ENCODE assay signal across 32 cellular contexts in genomic region chr1:195768936-195769335, GRCh38.
"Had no signal": no experiment of that assay in that cellular context is flagged by ENCODE, and none has a peak within 500 bp of the region (broad histone marks: within the 10 kb centered on the region; RNA-seq: fewer than 3 reads in every experiment).

No MANE protein-coding gene starts in this region.

- H3K4me3 ChIP-seq: cardiac muscle cell, colonic mucosa had no signal

- H3K27ac ChIP-seq: cardiac muscle cell, colonic mucosa, KMS-11, RWPE1 had no signal

- H3K27me3 Mint-ChIP-seq: activated CD4-positive, alpha-beta T cell treated with anti-CD3 and anti-CD28 coated beads, Interleukin-2, amount 10 ng/mL, durations not matched to agents 24 days and 14 days; activated CD8-positive, alpha-beta T cell treated with anti-CD3 and anti-CD28 coated beads for 36 hours; central memory CD8-positive, alpha-beta T cell had no signal

- H3K9me3 ChIP-seq: colonic mucosa had no signal

- H3K36me3 ChIP-seq: cardiac muscle cell, colonic mucosa had no signal

- H3K27me3 ChIP-seq: cardiac muscle cell, colonic mucosa had no signal

- H3K4me1 Mint-ChIP-seq: activated CD4-positive, alpha-beta T cell treated with anti-CD3 and anti-CD28 coated beads, Interleukin-2, amount 10 ng/mL, durations not matched to agents 24 days and 14 days; central memory CD8-positive, alpha-beta T cell had no signal

- H3K4me1 ChIP-seq: colonic mucosa had no signal

- H3K4me2 ChIP-seq: KMS-11 had no signal

- H3K36me3 Mint-ChIP-seq: activated naive CD4-positive, alpha-beta T cell treated with anti-CD3 and anti-CD28 coated beads, Interleukin-2, amount 50 U/mL, for 72 hours had no signal

- ATAC-seq: activated CD8-positive, alpha-beta T cell treated with anti-CD3 and anti-CD28 coated beads for 36 hours; activated naive CD4-positive, alpha-beta T cell treated with anti-CD3 and anti-CD28 coated beads, Interleukin-2, amount 50 U/mL, for 72 hours; activated T-cell treated with anti-CD3 and anti-CD28 coated beads, Interleukin-2, amount 50 U/mL, for 72 hours; PC-3; Right ventricle myocardium inferior had no signal

- H3K4me3 Mint-ChIP-seq: activated CD4-positive, alpha-beta T cell treated with anti-CD3 and anti-CD28 coated beads, Interleukin-2, amount 10 ng/mL, durations not matched to agents 24 days and 14 days; activated CD8-positive, alpha-beta T cell treated with anti-CD3 and anti-CD28 coated beads for 36 hours; activated naive CD4-positive, alpha-beta T cell treated with anti-CD3 and anti-CD28 coated beads for 36 hours; activated T-cell treated with anti-CD3 and anti-CD28 coated beads, Interleukin-2, amount 50 U/mL, for 72 hours; central memory CD8-positive, alpha-beta T cell; T-helper 1 cell treated with Interleukin-12 subunit alpha and Interleukin-12 subunit beta and Interleukin-4 antibody, amounts not matched to agents 30 μg/mL and 1 μg/mL, for 36 hours; T-helper 2 cell treated with Interferon-gamma antibody and Interleukin-4, amounts not matched to agents 5 μg/mL and 100 μg/mL, for 36 hours had no signal

- FAIRE-seq: RCC 7860, TTC549 had no signal

- H3K27ac Mint-ChIP-seq: activated CD4-positive, alpha-beta T cell treated with anti-CD3 and anti-CD28 coated beads, Interleukin-2, amount 10 ng/mL, durations not matched to agents 24 days and 14 days; activated CD8-positive, alpha-beta T cell treated with anti-CD3 and anti-CD28 coated beads for 36 hours; activated naive CD4-positive, alpha-beta T cell treated with anti-CD3 and anti-CD28 coated beads for 36 hours; activated naive CD4-positive, alpha-beta T cell treated with anti-CD3 and anti-CD28 coated beads, Interleukin-2, amount 50 U/mL, for 72 hours; activated T-helper 2 cell treated with anti-CD3 and anti-CD28 coated beads, Interferon-gamma antibody, Interleukin-2, Interleukin-4, amounts not matched to agents 10 μg/mL and 5 μg/mL and 100 μg/mL, durations not matched to agents 14 hours and 24 hours and 36 hours; T-helper 1 cell treated with Interleukin-12 subunit alpha and Interleukin-12 subunit beta and Interleukin-4 antibody, amounts not matched to agents 30 μg/mL and 1 μg/mL, for 36 hours; T-helper 2 cell treated with Interferon-gamma antibody and Interleukin-4, amounts not matched to agents 5 μg/mL and 100 μg/mL, for 36 hours had no signal

- H3K9me3 Mint-ChIP-seq: activated CD4-positive, alpha-beta T cell treated with anti-CD3 and anti-CD28 coated beads, Interleukin-2, amount 10 ng/mL, durations not matched to agents 24 days and 14 days; activated naive CD4-positive, alpha-beta T cell treated with anti-CD3 and anti-CD28 coated beads, Interleukin-2, amount 50 U/mL, for 72 hours; activated T-helper 2 cell treated with anti-CD3 and anti-CD28 coated beads, Interferon-gamma antibody, Interleukin-2, Interleukin-4, amounts not matched to agents 10 μg/mL and 5 μg/mL and 100 μg/mL, durations not matched to agents 14 hours and 24 hours and 36 hours; T-helper 1 cell treated with Interleukin-12 subunit alpha and Interleukin-12 subunit beta and Interleukin-4 antibody, amounts not matched to agents 30 μg/mL and 1 μg/mL, for 36 hours; T-helper 2 cell treated with Interferon-gamma antibody and Interleukin-4, amounts not matched to agents 5 μg/mL and 100 μg/mL, for 36 hours had no signal

- DNase-seq: activated CD4-positive, alpha-beta T cell treated with anti-CD3 and anti-CD28 coated beads, Interleukin-2, amount 10 ng/mL, durations not matched to agents 24 days and 14 days; activated CD4-positive, alpha-beta T cell treated with anti-CD3 and anti-CD28 coated beads, Interleukin-2, amount 50 U/mL, for 4 hours; activated CD8-positive, alpha-beta T cell treated with anti-CD3 and anti-CD28 coated beads for 36 hours; activated gamma-delta T cell; activated naive CD4-positive, alpha-beta T cell treated with anti-CD3 and anti-CD28 coated beads for 36 hours; activated T-cell treated with anti-CD3 and anti-CD28 coated beads, Interleukin-2, amount 50 U/mL, for 1 hour; activated T-cell treated with anti-CD3 and anti-CD28 coated beads, Interleukin-2, amount 50 U/mL, for 72 hours; amniotic stem cell; aorta; colonic mucosa; NCI-H1092 treated with DMSO at 0.1 percent for 48 hours; NCI-H1417; NCI-H146; NCI-H187; NCI-H2081; NCI-H2171 treated with DMSO at 0.1 percent for 48 hours; NCI-H2227 treated with DMSO at 0.1 percent for 48 hours; NCI-H446; NCI-H524; PC-3; SIG-M5 had no signal

- H3K9ac ChIP-seq: KMS-11 had no signal
